Comparison of ENCODE assay signal across 9 cellular contexts in the genomic region with DNA sequence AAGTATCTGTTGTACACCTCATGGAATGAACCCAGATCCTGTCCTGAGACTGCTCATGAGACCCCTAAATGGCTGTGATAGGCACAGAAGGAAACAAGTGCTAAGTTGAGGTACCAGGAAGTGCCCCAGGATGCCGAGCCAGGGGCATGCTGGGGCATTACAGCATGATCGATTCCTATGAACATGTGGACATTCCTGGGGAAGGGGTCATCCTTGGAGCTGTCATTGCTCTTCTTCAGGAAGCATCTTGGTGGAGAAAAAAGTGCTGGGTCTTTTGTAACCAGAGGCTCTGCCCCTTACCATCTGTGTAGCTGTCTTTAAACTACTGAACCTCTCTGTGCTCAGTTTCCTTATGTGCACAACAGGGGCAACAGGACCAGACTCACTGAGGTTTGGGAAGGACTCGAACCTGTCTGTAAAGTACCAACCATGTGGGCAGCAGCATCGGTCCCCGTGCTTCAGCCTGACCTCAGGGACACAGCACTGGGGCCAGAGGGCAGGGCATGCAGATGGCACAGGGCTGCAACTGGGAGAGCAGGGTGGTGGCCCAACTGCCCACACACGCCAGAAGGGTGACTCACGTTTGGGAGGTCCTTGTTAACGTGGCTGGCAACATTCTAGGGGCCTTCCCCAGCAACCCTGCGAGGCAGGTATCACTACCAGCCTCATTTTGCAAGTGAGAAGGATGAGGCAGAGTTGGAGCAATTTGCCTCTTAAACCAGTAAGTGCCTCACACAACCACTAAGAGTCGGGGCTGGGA.
A peak's percentile ranks its signal among the peaks of the same experiment; 100 is the strongest.
DNase-seq lines count a peak whose midpoint lies in the region; ATAC-seq and TF ChIP-seq lines count a peak whose summit lies in the region.
"Had no signal": no experiment of that assay in that cellular context is flagged by ENCODE, and none has a peak within 500 bp of the region (broad histone marks: within the 10 kb centered on the region; RNA-seq: fewer than 3 reads in every experiment).

No MANE protein-coding gene starts in this region.

- H3K27ac Mint-ChIP-seq in HFFc6, result peak overlapping the region; percentile 55
- peak overlapping the region; percentile 66 for H3K27ac Mint-ChIP-seq in activated CD4-positive, alpha-beta T cell treated with anti-CD3 and anti-CD28 coated beads, Interleukin-2, amount 10 ng/mL, durations not matched to agents 24 days and 14 days
- peak overlapping the region in 1 of 10 donors; percentile 17 for H3K27ac Mint-ChIP-seq in naive thymus-derived CD8-positive, alpha-beta T cell
- no peak overlapping the region for H3K27ac Mint-ChIP-seq in effector memory CD8-positive, alpha-beta T cell
- H3K27ac Mint-ChIP-seq: activated naive CD8-positive, alpha-beta T cell treated with anti-CD3 and anti-CD28 coated beads, Interleukin-2, amount 10 ng/mL, durations not matched to agents 7 days and 5 days had no signal

- DNase-seq in HFFc6 (no peak), foreskin fibroblast (peak; percentile 30 to 60), erythroblast (lab: John Stamatoyannopoulos, UW) (no peak), NCI-H510A treated with DMSO at 0.1 percent for 48 hours (lab: John Stamatoyannopoulos, UW) (no peak)
- no peak for DNase-seq in activated CD4-positive, alpha-beta T cell treated with anti-CD3 and anti-CD28 coated beads, Interleukin-2, amount 10 ng/mL, durations not matched to agents 24 days and 14 days
- peak; percentile 51 to 73 for DNase-seq in stimulated activated CD8-positive, alpha-beta memory T cell treated with anti-CD3 and anti-CD28 coated beads, Interleukin-15, amount 100 ng/mL, for 48 hours (ENCODE audit: low read depth in 2 of 2)
- DNase-seq in naive thymus-derived CD8-positive, alpha-beta T cell, result no peak
- DNase-seq in effector memory CD8-positive, alpha-beta T cell, result no peak
- DNase-seq: activated naive CD8-positive, alpha-beta T cell treated with anti-CD3 and anti-CD28 coated beads, Interleukin-2, amount 10 ng/mL, durations not matched to agents 7 days and 5 days had no signal

- TF ChIP-seq CTCF in HFFc6 (IDR thresholded peaks at IDR 0.05), result no peak
- TF ChIP-seq CTCF in foreskin fibroblast (IDR thresholded peaks at IDR 0.05; ENCODE audit: low read depth, low read length), result no peak

- H3K9me3 Mint-ChIP-seq in HFFc6, result no peaks in the 10 kb centered on the region
- peaks cover 7% of the 10 kb centered on the region for H3K9me3 Mint-ChIP-seq in activated CD4-positive, alpha-beta T cell treated with anti-CD3 and anti-CD28 coated beads, Interleukin-2, amount 10 ng/mL, durations not matched to agents 24 days and 14 days
- H3K9me3 Mint-ChIP-seq in naive thymus-derived CD8-positive, alpha-beta T cell, result no peaks in the 10 kb centered on the region
- H3K9me3 Mint-ChIP-seq in effector memory CD8-positive, alpha-beta T cell, result no peaks in the 10 kb centered on the region

- ATAC-seq in naive thymus-derived CD8-positive, alpha-beta T cell, result no peak
- ATAC-seq in effector memory CD8-positive, alpha-beta T cell (replicated peaks), result no peak

- TF ChIP-seq POLR2A in erythroblast (IDR thresholded peaks at IDR 0.05; ENCODE audit: low read length), result no peak

- peaks cover 5% of the 10 kb centered on the region for H3K27me3 Mint-ChIP-seq in HFFc6 (ENCODE audit: insufficient read depth)
- H3K27me3 Mint-ChIP-seq in activated CD4-positive, alpha-beta T cell treated with anti-CD3 and anti-CD28 coated beads, Interleukin-2, amount 10 ng/mL, durations not matched to agents 24 days and 14 days, result no peaks in the 10 kb centered on the region
- no peaks in the 10 kb centered on the region for H3K27me3 Mint-ChIP-seq in naive thymus-derived CD8-positive, alpha-beta T cell
- H3K27me3 Mint-ChIP-seq in effector memory CD8-positive, alpha-beta T cell, result no peaks in the 10 kb centered on the region
- H3K27me3 Mint-ChIP-seq: activated naive CD8-positive, alpha-beta T cell treated with anti-CD3 and anti-CD28 coated beads, Interleukin-2, amount 10 ng/mL, durations not matched to agents 7 days and 5 days had no signal

- peaks cover 87% of the 10 kb centered on the region for H3K4me1 Mint-ChIP-seq in HFFc6 (ENCODE audit: low read depth)
- H3K4me1 Mint-ChIP-seq in activated CD4-positive, alpha-beta T cell treated with anti-CD3 and anti-CD28 coated beads, Interleukin-2, amount 10 ng/mL, durations not matched to agents 24 days and 14 days, result peaks cover 59% of the 10 kb centered on the region
- H3K4me1 Mint-ChIP-seq in naive thymus-derived CD8-positive, alpha-beta T cell, result peaks cover 13 to 37% (median 30%) of the 10 kb centered on the region in 4 donors
- H3K4me1 Mint-ChIP-seq in effector memory CD8-positive, alpha-beta T cell (ENCODE audit: low read depth in 2 of 2), result peaks cover 31 to 39% of the 10 kb centered on the region in 2 donors

- no peak overlapping the region for H3K4me3 Mint-ChIP-seq in HFFc6
- no peak overlapping the region for H3K4me3 Mint-ChIP-seq in activated CD4-positive, alpha-beta T cell treated with anti-CD3 and anti-CD28 coated beads, Interleukin-2, amount 10 ng/mL, durations not matched to agents 24 days and 14 days
- H3K4me3 Mint-ChIP-seq in naive thymus-derived CD8-positive, alpha-beta T cell, result no peak overlapping the region
- no peak overlapping the region for H3K4me3 Mint-ChIP-seq in effector memory CD8-positive, alpha-beta T cell
- H3K4me3 Mint-ChIP-seq: activated naive CD8-positive, alpha-beta T cell treated with anti-CD3 and anti-CD28 coated beads, Interleukin-2, amount 10 ng/mL, durations not matched to agents 7 days and 5 days had no signal

- H3K4me3 ChIP-seq in foreskin fibroblast (ENCODE audit: low read depth in 1 of 2, low read length in 2 of 2), result no peak overlapping the region

- intact Hi-C loops in activated CD4-positive, alpha-beta T cell treated with anti-CD3 and anti-CD28 coated beads, Interleukin-2, amount 10 ng/mL, durations not matched to agents 24 days and 14 days (cut with micrococcal nuclease), result loop anchor here (2.0 to 5.0 kb wide), 2 partner anchors 14 to 36 kb away; no protein-coding TSS in a partner anchor

- POLR2A ChIA-PET in naive thymus-derived CD8-positive, alpha-beta T cell (lab: Charles Lee), result interaction anchor here (0.8 kb wide), 1 partner anchor 29 kb away, joined by 3 read pairs; no protein-coding TSS in a partner anchor

- peaks cover 4% of the 10 kb centered on the region; the same call in 1 of the 2 replicates for H3K36me3 Mint-ChIP-seq in HFFc6 (ENCODE audit: low read depth)
- H3K36me3 Mint-ChIP-seq in activated CD4-positive, alpha-beta T cell treated with anti-CD3 and anti-CD28 coated beads, Interleukin-2, amount 10 ng/mL, durations not matched to agents 24 days and 14 days (ENCODE audit: low read depth), result peaks cover 58% of the 10 kb centered on the region
- peaks cover 0 to 11% (median 5%) of the 10 kb centered on the region in 3 donors for H3K36me3 Mint-ChIP-seq in naive thymus-derived CD8-positive, alpha-beta T cell
- H3K36me3 Mint-ChIP-seq in effector memory CD8-positive, alpha-beta T cell (ENCODE audit: insufficient read depth), result peaks cover 3% of the 10 kb centered on the region

Comparison
In these comparisons a context has a peak if more than half of its experiments do, and no peak if none do; other contexts are left out.
1. DNase-seq: peak in foreskin fibroblast (2 of 2) and stimulated activated CD8-positive, alpha-beta memory T cell treated with anti-CD3 and anti-CD28 coated beads, Interleukin-15, amount 100 ng/mL, for 48 hours (2 of 2); none in HFFc6 (single experiment), activated CD4-positive, alpha-beta T cell treated with anti-CD3 and anti-CD28 coated beads, Interleukin-2, amount 10 ng/mL, durations not matched to agents 24 days and 14 days (single experiment), erythroblast (0 of 2), NCI-H510A treated with DMSO at 0.1 percent for 48 hours (single experiment), naive thymus-derived CD8-positive, alpha-beta T cell (0 of 10) and effector memory CD8-positive, alpha-beta T cell (0 of 3).
2. H3K27ac Mint-ChIP-seq: peak in HFFc6 (single experiment) and activated CD4-positive, alpha-beta T cell treated with anti-CD3 and anti-CD28 coated beads, Interleukin-2, amount 10 ng/mL, durations not matched to agents 24 days and 14 days (single experiment); none in effector memory CD8-positive, alpha-beta T cell (0 of 2).